In genomic region chr19:52229524-52229923, GRCh38 we compare ENCODE assay signal across 24 cellular contexts. TPM values are rescaled to one million over a fixed set of nuclear protein-coding genes. Genes with fewer than 3 reads are reported as not detected.
DNase-seq lines count a peak whose midpoint lies in the region; ATAC-seq, FAIRE-seq and TF ChIP-seq lines count a peak whose summit lies in the region.
"Had no signal": no experiment of that assay in that cellular context is flagged by ENCODE, and none has a peak within 500 bp of the region (broad histone marks: within the 10 kb centered on the region; RNA-seq: fewer than 3 reads in every experiment).

No MANE protein-coding gene starts in this region.

- no peak overlapping the region for H2BK5ac ChIP-seq in H1 (ENCODE audit: low read depth, low read length)

- H3K79me2 ChIP-seq in HCT116 (ENCODE audit: insufficient read depth, low read length), result no peaks in the 10 kb centered on the region
- H3K79me2 ChIP-seq in H1 (ENCODE audit: control insufficient read depth in 1 of 2, insufficient read depth in 2 of 2, low read length in 2 of 2), result no peaks in the 10 kb centered on the region

- TF ChIP-seq RAD21 in HCT116 (IDR thresholded peaks at IDR 0.05; ENCODE audit: low read depth) (no peak), H1 (IDR thresholded peaks at IDR 0.05 in 1 of 2, conservative IDR thresholded peaks at IDR 0.05 in 1 of 2; ENCODE audit: low read depth in 2 of 2, low read length in 2 of 2) (no peak)

- no peaks in the 10 kb centered on the region for H3K9me2 ChIP-seq in HCT116 (ENCODE audit: insufficient read depth)

- no peak overlapping the region for H2BK12ac ChIP-seq in H1 (ENCODE audit: low read depth, low read length)

- peaks cover 24 to 33% of the 10 kb centered on the region in 2 experiments; a peak in 3 of 4 replicates for H3K36me3 ChIP-seq in HCT116 (ENCODE audit: control insufficient read depth in 1 of 2, insufficient read depth in 2 of 2, low read length in 2 of 2)
- H3K36me3 ChIP-seq in H1 (ENCODE audit: control insufficient read depth in 2 of 4, insufficient read depth in 4 of 4, low read length in 3 of 4), result peaks cover 13 to 35% (median 31%) of the 10 kb centered on the region in 4 experiments
- H3K36me3 ChIP-seq in CD8-positive, alpha-beta memory T cell (ENCODE audit: insufficient read depth, low read length), result peaks cover 25% of the 10 kb centered on the region
- peaks cover 0 to 19% of the 10 kb centered on the region in 2 donors for H3K36me3 ChIP-seq in body of pancreas (replicated peaks in 1 of 2; ENCODE audit: insufficient read depth in 1 of 2, low read depth in 2 of 2)

- no peak overlapping the region for H2BK120ac ChIP-seq in H1 (replicated peaks; ENCODE audit: low read depth, low read length)

- H3K27me3 ChIP-seq in HCT116 (ENCODE audit: insufficient read depth, low read length), result no peaks in the 10 kb centered on the region
- no peaks in the 10 kb centered on the region for H3K27me3 ChIP-seq in H1 (replicated peaks in 1 of 4; ENCODE audit: control insufficient read depth in 3 of 4, extremely low read depth in 1 of 4, insufficient read depth in 3 of 4, low read length in 3 of 4)
- no peaks in the 10 kb centered on the region for H3K27me3 ChIP-seq in CD8-positive, alpha-beta memory T cell (ENCODE audit: insufficient read depth, low read length, poor library complexity, severe bottlenecking)
- H3K27me3 ChIP-seq in body of pancreas, result no peaks in the 10 kb centered on the region
- H3K27me3 ChIP-seq: BE2C, MG63 had no signal

- H3K4me3 Mint-ChIP-seq in activated naive CD4-positive, alpha-beta T cell treated with anti-CD3 and anti-CD28 coated beads, Interleukin-2, amount 50 U/mL, for 24 hours, result no peak overlapping the region
- no peak overlapping the region for H3K4me3 Mint-ChIP-seq in progenitor cell of endocrine pancreas (ENCODE audit: low read depth)
- H3K4me3 Mint-ChIP-seq in CD8-positive, alpha-beta memory T cell, result no peak overlapping the region
- H3K4me3 Mint-ChIP-seq: CD14-positive monocyte had no signal

- H3K18ac ChIP-seq in H1 (ENCODE audit: extremely low read depth, low read length), result no peak overlapping the region

- H2AK5ac ChIP-seq in H1 (ENCODE audit: low read depth, low read length), result no peak overlapping the region

- H4K8ac ChIP-seq in H1 (ENCODE audit: extremely low read depth, insufficient read depth, low read length), result no peak overlapping the region

- no peak for FAIRE-seq in H1 (lab: Jason Lieb, UNC)
- FAIRE-seq: D721Med, GM19239, H54 had no signal

- H4K20me1 ChIP-seq in HCT116 (ENCODE audit: insufficient read depth), result no peaks in the 10 kb centered on the region
- peaks cover 0 to 2% of the 10 kb centered on the region in 2 experiments for H4K20me1 ChIP-seq in H1 (replicated peaks in 1 of 2; ENCODE audit: control insufficient read depth in 1 of 2, insufficient read depth in 2 of 2, low read length in 2 of 2)

- CTCF ChIA-PET in HCT116 (lab: Charles Lee) (no interaction called here), H1 (lab: Charles Lee; ENCODE audit: partially characterized antibody) (interaction anchor here (0.6 to 3.9 kb wide), 2 partner anchors 8 to 162 kb away, joined by 3 to 16 read pairs; no protein-coding TSS in a partner anchor)
- CTCF ChIA-PET in CD8-positive, alpha-beta memory T cell (lab: Charles Lee), result interaction anchor here (1.8 kb wide), 1 partner anchor 8 kb away, joined by 5 read pairs; no protein-coding TSS in a partner anchor

- H3K4me1 Mint-ChIP-seq in activated naive CD4-positive, alpha-beta T cell treated with anti-CD3 and anti-CD28 coated beads, Interleukin-2, amount 50 U/mL, for 24 hours, result peaks cover 5% of the 10 kb centered on the region
- H3K4me1 Mint-ChIP-seq in progenitor cell of endocrine pancreas (ENCODE audit: low read depth), result peaks cover 4% of the 10 kb centered on the region
- H3K4me1 Mint-ChIP-seq in CD8-positive, alpha-beta memory T cell, result peaks cover 0 to 6% (median 0%) of the 10 kb centered on the region in 3 donors
- H3K4me1 Mint-ChIP-seq: CD14-positive monocyte had no signal

- no peaks in the 10 kb centered on the region for H3K23me2 ChIP-seq in H1 (ENCODE audit: low read depth, low read length)

- RAD21 ChIA-PET in HCT116 (lab: Charles Lee; ENCODE audit: low non-redundant PET in 1 of 2, low total read pairs in 2 of 2, uncharacterized antibody in 2 of 2, unreplicated experiment in 2 of 2), result no interaction called here

- no peak for TF ChIP-seq EP300 in H1 (IDR thresholded peaks at IDR 0.05; ENCODE audit: borderline replicate concordance in 1 of 2, low read depth in 2 of 2, low read length in 2 of 2)

- H2BK20ac ChIP-seq in H1 (ENCODE audit: low read length), result no peak overlapping the region

- H3K23ac ChIP-seq in H1 (ENCODE audit: insufficient read length), result no peak overlapping the region

- H3K4ac ChIP-seq in H1 (replicated peaks; ENCODE audit: insufficient read length, low read depth, low read length), result no peak overlapping the region

- no peak overlapping the region for H3K14ac ChIP-seq in H1 (ENCODE audit: insufficient read length)

- intact Hi-C loops in HCT116 (cut with micrococcal nuclease), result no loop called here
- intact Hi-C loops in body of pancreas (cut with DNase I), result no loop called here

- no peak overlapping the region for H3K27ac ChIP-seq in HCT116 (ENCODE audit: low read depth, low read length)
- no peak overlapping the region for H3K27ac ChIP-seq in H1 (ENCODE audit: low read depth, low read length)
- no peak overlapping the region for H3K27ac ChIP-seq in CD8-positive, alpha-beta memory T cell (ENCODE audit: low read depth, low read length)
- no peak overlapping the region for H3K27ac ChIP-seq in body of pancreas
- H3K27ac ChIP-seq: RWPE1 had no signal

- no peak overlapping the region for H4K91ac ChIP-seq in H1 (replicated peaks; ENCODE audit: insufficient read length, low read length)

- H3K27me3 Mint-ChIP-seq in activated naive CD4-positive, alpha-beta T cell treated with anti-CD3 and anti-CD28 coated beads, Interleukin-2, amount 50 U/mL, for 24 hours, result no peaks in the 10 kb centered on the region
- no peaks in the 10 kb centered on the region for H3K27me3 Mint-ChIP-seq in progenitor cell of endocrine pancreas
- no peaks in the 10 kb centered on the region for H3K27me3 Mint-ChIP-seq in CD8-positive, alpha-beta memory T cell

- H3K9me3 Mint-ChIP-seq in activated naive CD4-positive, alpha-beta T cell treated with anti-CD3 and anti-CD28 coated beads, Interleukin-2, amount 50 U/mL, for 24 hours, result no peaks in the 10 kb centered on the region
- no peaks in the 10 kb centered on the region for H3K9me3 Mint-ChIP-seq in progenitor cell of endocrine pancreas (ENCODE audit: low read depth)
- H3K9me3 Mint-ChIP-seq in CD8-positive, alpha-beta memory T cell, result no peaks in the 10 kb centered on the region
- H3K9me3 Mint-ChIP-seq: CD14-positive monocyte had no signal

- WGBS in H1 (ENCODE audit: extremely low coverage in 1 of 2, insufficient coverage in 1 of 2, insufficient read length in 1 of 2, insufficient replicate concordance in 2 of 2, low coverage in 1 of 2, low lambda C conversion rate in 2 of 2, missing lambda C conversion rate in 1 of 2), 2 experiments, result 97% methylated on average over 6 of the region's 6 CpGs; no CpG with 5 or more reads in 1 of the 2 experiments
- 89 to 97% methylated on average over 5 to 6 of the region's 6 CpGs for WGBS in body of pancreas, 2 donors

- H3K4me2 ChIP-seq in HCT116 (ENCODE audit: low read length), result no peak overlapping the region
- no peak overlapping the region for H3K4me2 ChIP-seq in H1 (ENCODE audit: insufficient read depth in 1 of 2, low read depth in 2 of 2, low read length in 2 of 2)

- DNase-seq in activated naive CD4-positive, alpha-beta T cell treated with Interleukin-2 at 50 U/mL for 16 hours, result no peak
- DNase-seq in HCT116 (ENCODE audit: low read depth, low spot score), result no peak
- DNase-seq in H1 (ENCODE audit: low read depth in 1 of 2, low spot score in 2 of 2), result no peak
- no peak for DNase-seq in progenitor cell of endocrine pancreas (ENCODE audit: low spot score, unreplicated experiment)
- DNase-seq in CD8-positive, alpha-beta memory T cell, result no peak
- no peak for DNase-seq in body of pancreas
- DNase-seq: 8988T, ACHN, BE2C, KBM-7, MG63, NCI-H1105 treated with DMSO at 0.1 percent for 48 hours, NCI-H2029, NCI-H446 treated with DMSO at 0.1 percent for 48 hours, NCI-H526 treated with DMSO at 0.1 percent for 48 hours, SHP77 treated with DMSO at 0.1 percent for 48 hours had no signal

- BruUV-seq in HCT116 (replicated peaks; lab: Mats Ljungman, UMichigan), result no TSS peak

- H3K36me3 Mint-ChIP-seq in activated naive CD4-positive, alpha-beta T cell treated with anti-CD3 and anti-CD28 coated beads, Interleukin-2, amount 50 U/mL, for 24 hours, result peaks cover 15% of the 10 kb centered on the region
- H3K36me3 Mint-ChIP-seq in progenitor cell of endocrine pancreas (ENCODE audit: insufficient read depth), result peaks cover 22% of the 10 kb centered on the region
- H3K36me3 Mint-ChIP-seq in CD8-positive, alpha-beta memory T cell, result peaks cover 0 to 41% (median 20%) of the 10 kb centered on the region in 3 donors

- TF ChIP-seq CTCF in HCT116 (IDR thresholded peaks at IDR 0.05 in 2 of 3, conservative IDR thresholded peaks at IDR 0.05 in 1 of 3; ENCODE audit: borderline replicate concordance in 1 of 3, insufficient read depth in 1 of 3, low read depth in 2 of 3, low read length in 2 of 3) (no peak), H1 (IDR thresholded peaks at IDR 0.05; ENCODE audit: control extremely low read depth in 1 of 3, insufficient read depth in 1 of 3, low read depth in 1 of 3, low read length in 3 of 3) (no peak), progenitor cell of endocrine pancreas (IDR thresholded peaks at IDR 0.05; ENCODE audit: unreplicated experiment) (no peak), body of pancreas (IDR thresholded peaks at IDR 0.05) (no peak)

- no peak overlapping the region for H3K56ac ChIP-seq in H1 (replicated peaks; ENCODE audit: insufficient read length, low read depth, low read length)

- no peak overlapping the region for H3K9ac ChIP-seq in HCT116 (ENCODE audit: low read length)
- no peak overlapping the region for H3K9ac ChIP-seq in H1 (replicated peaks in 1 of 4; ENCODE audit: extremely low read depth in 1 of 4, low read depth in 3 of 4, low read length in 3 of 4)

- no peak overlapping the region for H2AFZ ChIP-seq in HCT116 (ENCODE audit: low read depth, low read length, poor library complexity, severe bottlenecking)
- no peak overlapping the region for H2AFZ ChIP-seq in H1 (ENCODE audit: low read length)

- H3K4me1 ChIP-seq in HCT116 (ENCODE audit: control insufficient read depth in 1 of 2, insufficient read depth in 2 of 2, low read length in 2 of 2), result no peaks in the 10 kb centered on the region
- no peaks in the 10 kb centered on the region for H3K4me1 ChIP-seq in H1 (replicated peaks in 1 of 4; ENCODE audit: control insufficient read depth in 3 of 4, insufficient read depth in 4 of 4, low read length in 3 of 4)
- no peaks in the 10 kb centered on the region for H3K4me1 ChIP-seq in CD8-positive, alpha-beta memory T cell (ENCODE audit: insufficient read depth, low read length)
- H3K4me1 ChIP-seq in body of pancreas, result no peaks in the 10 kb centered on the region
- H3K4me1 ChIP-seq: BE2C had no signal

- POLR2A ChIA-PET in HCT116 (lab: Charles Lee) (no interaction called here), H1 (lab: Charles Lee; ENCODE audit: partially characterized antibody) (interaction anchor here (0.7 to 2.7 kb wide), 5 partner anchors 12 to 40 kb away, joined by 3 to 8 read pairs (median 3); partner anchors contain the start of gene PPP2R1A)
- POLR2A ChIA-PET in CD8-positive, alpha-beta memory T cell (lab: Charles Lee), result no interaction called here

- TF ChIP-seq POLR2A in HCT116 (IDR thresholded peaks at IDR 0.05; ENCODE audit: borderline replicate concordance, extremely low read depth, insufficient read depth, insufficient read length) (no peak), H1 (IDR thresholded peaks at IDR 0.05; ENCODE audit: control extremely low read depth in 1 of 2, low read depth in 2 of 2, low read length in 2 of 2) (no peak), body of pancreas (IDR thresholded peaks at IDR 0.05) (no peak)

- H3K4me3 ChIP-seq in HCT116 (replicated peaks in 1 of 2; ENCODE audit: low read depth in 1 of 2, low read length in 2 of 2) (no peak overlapping the region), H1 (ENCODE audit: extremely low read depth in 1 of 4, insufficient read depth in 2 of 4, low read depth in 3 of 4, low read length in 4 of 4) (no peak overlapping the region), body of pancreas (no peak overlapping the region)
- no peak overlapping the region for H3K4me3 ChIP-seq in CD8-positive, alpha-beta memory T cell (ENCODE audit: low read length)
- H3K4me3 ChIP-seq: MG63 had no signal

- ATAC-seq in HCT116, result peak; percentile 22; the same call in 1 of the 2 replicates
- ATAC-seq in body of pancreas, result no peak
- ATAC-seq in esophagus mucosa, result no peak
- ATAC-seq: Panc1 had no signal

- no peak overlapping the region for H4K5ac ChIP-seq in H1 (ENCODE audit: insufficient read length, low read depth, low read length)

- H3K9me3 ChIP-seq in HCT116 (ENCODE audit: control insufficient read depth in 1 of 2, insufficient read depth in 1 of 2, low read depth in 1 of 2, low read length in 2 of 2) (no peaks in the 10 kb centered on the region), H1 (ENCODE audit: insufficient read depth in 2 of 2, low read depth in 1 of 2, low read length in 1 of 2) (no peaks in the 10 kb centered on the region), body of pancreas (no peaks in the 10 kb centered on the region)
- H3K9me3 ChIP-seq in CD8-positive, alpha-beta memory T cell (ENCODE audit: low read length), result no peaks in the 10 kb centered on the region
- H3K9me3 ChIP-seq: BE2C had no signal

- H2BK15ac ChIP-seq in H1 (ENCODE audit: low read length), result no peak overlapping the region

- H3K79me1 ChIP-seq in H1 (ENCODE audit: low read depth, low read length), result no peaks in the 10 kb centered on the region; the same call in 1 of the 2 replicates

- H3K27ac Mint-ChIP-seq in activated naive CD4-positive, alpha-beta T cell treated with anti-CD3 and anti-CD28 coated beads, Interleukin-2, amount 50 U/mL, for 24 hours, result peak overlapping the region; percentile 25
- peak overlapping the region; percentile 24 for H3K27ac Mint-ChIP-seq in progenitor cell of endocrine pancreas
- peak overlapping the region in 3 of 8 donors; percentile 29 to 46 (median 33) for H3K27ac Mint-ChIP-seq in CD8-positive, alpha-beta memory T cell
- H3K27ac Mint-ChIP-seq: CD14-positive monocyte had no signal

RNA-seq across cellular contexts. Expression of gene PPP2R1A, which starts 39.7 kb away (rescaled TPM):
- total RNA-seq in HCT116 (2021; ENCODE audit: unreplicated experiment) (266 TPM), progenitor cell of endocrine pancreas (299 and 307 TPM in 2 replicates), body of pancreas (100 to 1,000 TPM in 1 of 2 donors, 10 to 100 TPM in 1; 50.8 to 119 TPM), esophagus mucosa (168 TPM)
- polyA plus RNA-seq in HCT116 (2012), result 254 and 296 TPM in 2 replicates
- 378 and 382 TPM in 2 replicates for total RNA-seq in H1 (2021; fragmentation: NEBNext Ultra II Directional; extraction: Animal tissue kit (Norgen Biotek cat#: 25700))
- 380 and 428 TPM in 2 replicates for polyA plus RNA-seq in H1 (2011; rRNA removed)
- 289 TPM for polyA plus RNA-seq in H1 (2011; cell fraction: cytosol; rRNA removed)
- 373 TPM for polyA plus RNA-seq in H1 (2011; cell fraction: nucleus; rRNA removed)
- 423 to 640 TPM (median 550 TPM) in 4 replicates for polyA plus RNA-seq in H1 (2012, experiment 1 of 2)
- polyA plus RNA-seq in H1 (2012, experiment 2 of 2), result 425 TPM
- 133 TPM for polyA plus RNA-seq in H1 (2013, experiment 1 of 2)
- 118 TPM for polyA plus RNA-seq in H1 (2013, experiment 2 of 2)
- 389 and 467 TPM in 2 replicates for polyA minus RNA-seq in H1 (2011; rRNA and poly(A)+ RNA removed)
- polyA minus RNA-seq in H1 (2011; cell fraction: cytosol; rRNA and poly(A)+ RNA removed), result 311 TPM
- 219 TPM for polyA minus RNA-seq in H1 (2011; cell fraction: nucleus; rRNA and poly(A)+ RNA removed)
- total RNA-seq in CD8-positive, alpha-beta memory T cell, result 100 to 1,000 TPM; 232 to 250 TPM
- polyA plus RNA-seq in CD8-positive, alpha-beta memory T cell, result 200 TPM

RNA-seq across cellular contexts. Expression of gene ZNF766, which starts 39.9 kb away (rescaled TPM):
- total RNA-seq in HCT116 (2021; ENCODE audit: unreplicated experiment), result 17.9 TPM
- 6.2 and 7.8 TPM in 2 replicates for polyA plus RNA-seq in HCT116 (2012)
- total RNA-seq in H1 (2021; fragmentation: NEBNext Ultra II Directional; extraction: Animal tissue kit (Norgen Biotek cat#: 25700)), result 31.9 and 34.6 TPM in 2 replicates
- 4.5 and 8.3 TPM in 2 replicates for polyA plus RNA-seq in H1 (2011; rRNA removed)
- 12.2 TPM for polyA plus RNA-seq in H1 (2011; cell fraction: cytosol; rRNA removed)
- 5.2 TPM for polyA plus RNA-seq in H1 (2011; cell fraction: nucleus; rRNA removed)
- polyA plus RNA-seq in H1 (2012, experiment 1 of 2), result 20.2 to 45.4 TPM (median 22.6 TPM) in 4 replicates
- 1.3 TPM for polyA plus RNA-seq in H1 (2012, experiment 2 of 2)
- 22.4 TPM for polyA plus RNA-seq in H1 (2013, experiment 1 of 2)
- polyA plus RNA-seq in H1 (2013, experiment 2 of 2), result 22.3 TPM
- polyA minus RNA-seq in H1 (2011; rRNA and poly(A)+ RNA removed), result 21.4 and 33.2 TPM in 2 replicates
- 21.5 TPM for polyA minus RNA-seq in H1 (2011; cell fraction: cytosol; rRNA and poly(A)+ RNA removed)
- 35.4 TPM for polyA minus RNA-seq in H1 (2011; cell fraction: nucleus; rRNA and poly(A)+ RNA removed)
- 27.1 and 29.4 TPM in 2 replicates for total RNA-seq in progenitor cell of endocrine pancreas
- total RNA-seq in CD8-positive, alpha-beta memory T cell, result 10 to 100 TPM; 22.2 to 24.3 TPM
- polyA plus RNA-seq in CD8-positive, alpha-beta memory T cell, result 69.7 TPM
- total RNA-seq in body of pancreas, result 1 to 10 TPM; 2.0 to 4.9 TPM
- 6.4 TPM for total RNA-seq in esophagus mucosa

RNA-seq across cellular contexts. Expression of gene ZNF836, which starts 58.1 kb away (rescaled TPM):
- total RNA-seq in HCT116 (2021; ENCODE audit: unreplicated experiment) (not detected), progenitor cell of endocrine pancreas (30.2 and 32.6 TPM in 2 replicates), body of pancreas (10 to 100 TPM in 1 of 2 donors, 1 to 10 TPM in 1; 2.0 to 12.2 TPM), esophagus mucosa (7.9 TPM)
- not detected in 2 replicates for polyA plus RNA-seq in HCT116 (2012)
- total RNA-seq in H1 (2021; fragmentation: NEBNext Ultra II Directional; extraction: Animal tissue kit (Norgen Biotek cat#: 25700)), result 27.2 and 31.9 TPM in 2 replicates
- polyA plus RNA-seq in H1 (2011; rRNA removed), result 5.6 and 6.8 TPM in 2 replicates
- 5.6 TPM for polyA plus RNA-seq in H1 (2011; cell fraction: cytosol; rRNA removed)
- 24.0 TPM for polyA plus RNA-seq in H1 (2011; cell fraction: nucleus; rRNA removed)
- 13.4 to 26.7 TPM (median 14.4 TPM) in 4 replicates for polyA plus RNA-seq in H1 (2012, experiment 1 of 2)
- polyA plus RNA-seq in H1 (2012, experiment 2 of 2), result 9.3 TPM
- polyA plus RNA-seq in H1 (2013, experiment 1 of 2), result 24.7 TPM
- 21.6 TPM for polyA plus RNA-seq in H1 (2013, experiment 2 of 2)
- polyA minus RNA-seq in H1 (2011; rRNA and poly(A)+ RNA removed), result 25.2 and 31.2 TPM in 2 replicates
- 10.9 TPM for polyA minus RNA-seq in H1 (2011; cell fraction: cytosol; rRNA and poly(A)+ RNA removed)
- polyA minus RNA-seq in H1 (2011; cell fraction: nucleus; rRNA and poly(A)+ RNA removed), result 28.6 TPM
- total RNA-seq in CD8-positive, alpha-beta memory T cell, result 10 to 100 TPM; 10.6 to 12.5 TPM
- polyA plus RNA-seq in CD8-positive, alpha-beta memory T cell, result 17.1 TPM
